ENCODE assay signal across 19 cellular contexts in genomic region chr20:59725476-59726119, GRCh38.
"Had no signal": no experiment of that assay in that cellular context is flagged by ENCODE, and none has a peak within 500 bp of the region (broad histone marks: within the 10 kb centered on the region; RNA-seq: fewer than 3 reads in every experiment).

No MANE protein-coding gene starts in this region.

- H3K4me1 ChIP-seq: pancreas, thyroid gland, vagina had no signal

- ATAC-seq: activated CD8-positive, alpha-beta T cell treated with anti-CD3 and anti-CD28 coated beads, Interleukin-2, amount 10 ng/mL, durations not matched to agents 7 days and 5 days; effector memory CD8-positive, alpha-beta T cell; left cardiac atrium; naive thymus-derived CD4-positive, alpha-beta T cell; pancreas; T-cell had no signal

- H3K27ac Mint-ChIP-seq: activated CD8-positive, alpha-beta T cell treated with anti-CD3 and anti-CD28 coated beads, Interleukin-2, amount 10 ng/mL, durations not matched to agents 7 days and 5 days; activated naive CD8-positive, alpha-beta T cell treated with anti-CD3 and anti-CD28 coated beads, Interleukin-2, amount 10 ng/mL, durations not matched to agents 7 days and 5 days; effector memory CD8-positive, alpha-beta T cell; immature natural killer cell; naive thymus-derived CD4-positive, alpha-beta T cell; T-cell had no signal

- H3K36me3 Mint-ChIP-seq: activated naive CD8-positive, alpha-beta T cell treated with anti-CD3 and anti-CD28 coated beads, Interleukin-2, amount 10 ng/mL, durations not matched to agents 7 days and 5 days; brain; immature natural killer cell; naive thymus-derived CD4-positive, alpha-beta T cell; T-cell had no signal

- H3K4me3 ChIP-seq: lung, pancreas, thyroid gland, vagina had no signal

- H3K27me3 ChIP-seq: thyroid gland, vagina had no signal

- H3K4me3 Mint-ChIP-seq: activated CD8-positive, alpha-beta T cell treated with anti-CD3 and anti-CD28 coated beads, Interleukin-2, amount 10 ng/mL, durations not matched to agents 7 days and 5 days; activated naive CD8-positive, alpha-beta T cell treated with anti-CD3 and anti-CD28 coated beads, Interleukin-2, amount 10 ng/mL, durations not matched to agents 7 days and 5 days; brain; central memory CD8-positive, alpha-beta T cell; effector memory CD8-positive, alpha-beta T cell; immature natural killer cell; naive thymus-derived CD4-positive, alpha-beta T cell; T-cell had no signal

- H3K4me1 Mint-ChIP-seq: central memory CD8-positive, alpha-beta T cell had no signal

- H3K9me3 Mint-ChIP-seq: activated naive CD8-positive, alpha-beta T cell treated with anti-CD3 and anti-CD28 coated beads, Interleukin-2, amount 10 ng/mL, durations not matched to agents 7 days and 5 days; central memory CD8-positive, alpha-beta T cell; T-cell had no signal

- DNase-seq: activated CD4-positive, alpha-beta T cell treated with anti-CD3 and anti-CD28 coated beads for 4 hours; activated CD8-positive, alpha-beta T cell treated with anti-CD3 and anti-CD28 coated beads, Interleukin-2, amount 10 ng/mL, durations not matched to agents 7 days and 5 days; activated naive CD8-positive, alpha-beta T cell treated with anti-CD3 and anti-CD28 coated beads, Interleukin-2, amount 10 ng/mL, durations not matched to agents 7 days and 5 days; dermis blood vessel endothelial cell; effector memory CD8-positive, alpha-beta T cell; foreskin melanocyte; immature natural killer cell; left cardiac atrium; naive thymus-derived CD4-positive, alpha-beta T cell; pancreas; stimulated activated CD4-positive, alpha-beta T cell treated with anti-CD3 and anti-CD28 coated beads, Interleukin-1b, Interleukin-23, amount 100 ng/mL, for 48 hours; T-cell; thyroid gland had no signal

- H3K36me3 ChIP-seq: pancreas, thyroid gland, vagina had no signal

- H3K27ac ChIP-seq: epithelial cell of prostate, pancreas, thyroid gland, vagina, VCaP had no signal

- H3K9me3 ChIP-seq: pancreas, thyroid gland, vagina had no signal
